In the genomic region with DNA sequence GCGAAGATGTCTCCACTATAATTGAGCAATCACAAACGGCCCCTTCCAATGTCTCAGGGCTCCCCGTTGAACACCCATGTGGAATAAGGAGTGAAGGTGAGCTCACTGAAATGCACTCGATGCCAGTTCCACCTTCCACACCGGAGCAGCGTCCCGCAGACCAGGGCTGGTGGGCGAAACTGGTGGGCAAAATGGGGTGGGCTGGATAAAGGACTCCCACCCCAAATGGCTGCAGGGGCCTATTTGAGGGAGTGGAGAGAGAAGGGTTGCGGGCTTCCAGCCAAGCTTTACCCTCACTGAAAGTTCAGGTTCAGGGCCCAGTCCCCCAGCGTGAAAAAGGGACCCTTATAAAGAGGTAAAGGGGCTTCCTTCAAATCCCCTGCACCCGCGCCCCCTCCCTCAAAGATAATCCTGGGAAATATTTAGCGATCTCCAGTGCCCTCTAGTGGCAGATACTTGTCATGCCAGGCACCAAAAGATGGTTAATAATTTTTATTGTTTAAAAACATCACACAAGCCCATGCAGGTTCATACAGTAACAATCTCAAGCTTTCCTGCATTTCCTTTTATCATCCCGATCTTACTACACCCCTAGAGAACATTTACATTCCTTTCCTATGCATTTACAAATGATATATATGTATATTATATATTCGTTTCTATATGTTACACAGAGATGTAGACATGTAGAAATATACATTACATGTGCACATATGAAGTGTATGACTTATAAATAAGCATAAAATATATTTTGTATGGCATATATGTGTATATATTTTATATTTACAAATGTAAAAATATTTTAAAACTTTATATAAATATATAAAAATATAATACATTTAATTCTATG, we compare ENCODE assay signal across 9 cellular contexts. TPM values are rescaled to one million over a fixed set of nuclear protein-coding genes. Genes with fewer than 3 reads are reported as not detected.
DNase-seq lines count a peak whose midpoint lies in the region; ATAC-seq, FAIRE-seq and TF ChIP-seq lines count a peak whose summit lies in the region.
"Had no signal": no experiment of that assay in that cellular context is flagged by ENCODE, and none has a peak within 500 bp of the region (broad histone marks: within the 10 kb centered on the region; RNA-seq: fewer than 3 reads in every experiment).

No MANE protein-coding gene starts in this region.

- H3K27ac ChIP-seq in CD4-positive, CD25-positive, alpha-beta regulatory T cell (ENCODE audit: insufficient read depth, low read length, poor library complexity, severe bottlenecking), result no peak overlapping the region
- H3K27ac ChIP-seq in small intestine (ENCODE audit: low read depth in 1 of 2, low read length in 1 of 2), result no peak overlapping the region
- H3K27ac ChIP-seq: SJCRH30 had no signal

- peak overlapping the region in 1 of 4 donors; percentile 29 for H3K4me3 Mint-ChIP-seq in CD4-positive, CD25-positive, alpha-beta regulatory T cell

- WGBS in small intestine, 3 donors, result 34 to 35% (median 34%) methylated on average over 15 of the region's 15 CpGs

- H3K27ac Mint-ChIP-seq in CD4-positive, CD25-positive, alpha-beta regulatory T cell, result peak overlapping the region in 2 of 3 donors; percentile 21 to 75

- H3K27me3 Mint-ChIP-seq in CD4-positive, CD25-positive, alpha-beta regulatory T cell, result no peaks in the 10 kb centered on the region

- FAIRE-seq in frontal cortex (lab: Jason Lieb, UNC) (peak; percentile 96), small intestine (lab: Jason Lieb, UNC) (peak; percentile 71)

- peak; percentile 79 for TF ChIP-seq CTCF in GM13977 (IDR thresholded peaks at IDR 0.05; ENCODE audit: extremely low read depth, insufficient read depth, missing control alignments)

- peaks cover 6% of the 10 kb centered on the region for H3K36me3 ChIP-seq in CD4-positive, CD25-positive, alpha-beta regulatory T cell (ENCODE audit: control insufficient read depth, insufficient read depth, low read length)
- H3K36me3 ChIP-seq in small intestine (ENCODE audit: control insufficient read depth in 2 of 2, insufficient read depth in 2 of 2, low read length in 2 of 2), result no peaks in the 10 kb centered on the region
- H3K36me3 ChIP-seq: SJCRH30 had no signal

- no peaks in the 10 kb centered on the region for H3K27me3 ChIP-seq in CD4-positive, CD25-positive, alpha-beta regulatory T cell (ENCODE audit: control insufficient read depth, insufficient read depth, low read length)
- peaks cover 0 to 3% of the 10 kb centered on the region in 2 donors for H3K27me3 ChIP-seq in small intestine (ENCODE audit: control insufficient read depth in 2 of 2, insufficient read depth in 2 of 2, low read length in 2 of 2)
- H3K27me3 ChIP-seq: SJCRH30 had no signal

- H3K4me3 ChIP-seq in CD4-positive, CD25-positive, alpha-beta regulatory T cell (ENCODE audit: low read depth, low read length), result no peak overlapping the region
- H3K4me3 ChIP-seq in small intestine (ENCODE audit: low read depth in 1 of 2, low read length in 2 of 2), result no peak overlapping the region
- H3K4me3 ChIP-seq: SJCRH30 had no signal

- in situ Hi-C loops in GM13977 (cut with MboI; ENCODE audit: low pct_unique_long_range_greater_than_20kb, low sequenced_read_pairs, unreplicated experiment), result no loop called here

- peak in 1 of 3 donors; percentile 36 for DNase-seq in CD4-positive, CD25-positive, alpha-beta regulatory T cell
- peak; percentile 32 for DNase-seq in GM13977 (ENCODE audit: low spot score)
- peak; percentile 15 to 21 for DNase-seq in frontal cortex (ENCODE audit: low spot score in 2 of 2)
- peak; percentile 10 for DNase-seq in small intestine
- no peak for DNase-seq in activated CD8-positive, alpha-beta memory T cell treated with anti-CD3 and anti-CD28 coated beads, Interleukin-2, amount 50 U/mL, for 4 hours
- no peak for DNase-seq in stimulated activated CD8-positive, alpha-beta memory T cell treated with anti-CD3 and anti-CD28 coated beads, Interleukin-4, amount 100 ng/mL, for 48 hours

- no peaks in the 10 kb centered on the region for H3K36me3 Mint-ChIP-seq in CD4-positive, CD25-positive, alpha-beta regulatory T cell

- peaks cover 8 to 46% (median 26%) of the 10 kb centered on the region in 4 donors for H3K4me1 Mint-ChIP-seq in CD4-positive, CD25-positive, alpha-beta regulatory T cell

- H3K9me3 Mint-ChIP-seq in CD4-positive, CD25-positive, alpha-beta regulatory T cell, result peaks cover 0 to 2% (median 0%) of the 10 kb centered on the region in 7 donors

- peaks cover 19% of the 10 kb centered on the region for H3K4me1 ChIP-seq in CD4-positive, CD25-positive, alpha-beta regulatory T cell (ENCODE audit: control insufficient read depth, insufficient read depth, low read length, poor library complexity, severe bottlenecking)
- H3K4me1 ChIP-seq in small intestine (ENCODE audit: control insufficient read depth in 2 of 2, insufficient read depth in 1 of 2, low read depth in 1 of 2, low read length in 1 of 2), result no peaks in the 10 kb centered on the region
- H3K4me1 ChIP-seq: SJCRH30 had no signal

- no peaks in the 10 kb centered on the region for H3K9me3 ChIP-seq in CD4-positive, CD25-positive, alpha-beta regulatory T cell (ENCODE audit: control insufficient read depth in 2 of 2, low read length in 2 of 2)
- H3K9me3 ChIP-seq in small intestine (ENCODE audit: control insufficient read depth, low read depth), result no peaks in the 10 kb centered on the region
- H3K9me3 ChIP-seq: SJCRH30 had no signal

- ATAC-seq in CD4-positive, CD25-positive, alpha-beta regulatory T cell (ENCODE audit: low read depth in 2 of 2), result peak in 1 of 2 donors; percentile 34
- peak; percentile 38; the same call in 2 of the 3 replicates for ATAC-seq in SK-N-SH treated with all-trans-retinoic acid at 6 μM for 48 hours
- no peak for ATAC-seq in GM19395 (IDR thresholded peaks at IDR 0.05; ENCODE audit: unreplicated experiment)

TF ChIP-seq in SK-N-SH treated with all-trans-retinoic acid at 6 μM for 48 hours, 23 proteins besides CTCF, POLR2A, EP300 and RAD21 (continues in another document):
- no peak for TF ChIP-seq CSDC2 (CRISPR knock-in tag; IDR thresholded peaks at IDR 0.05)
- no peak for TF ChIP-seq ZNF565 (CRISPR knock-in tag; conservative IDR thresholded peaks at IDR 0.05; ENCODE audit: low read depth)
- TF ChIP-seq, protein P1, sequence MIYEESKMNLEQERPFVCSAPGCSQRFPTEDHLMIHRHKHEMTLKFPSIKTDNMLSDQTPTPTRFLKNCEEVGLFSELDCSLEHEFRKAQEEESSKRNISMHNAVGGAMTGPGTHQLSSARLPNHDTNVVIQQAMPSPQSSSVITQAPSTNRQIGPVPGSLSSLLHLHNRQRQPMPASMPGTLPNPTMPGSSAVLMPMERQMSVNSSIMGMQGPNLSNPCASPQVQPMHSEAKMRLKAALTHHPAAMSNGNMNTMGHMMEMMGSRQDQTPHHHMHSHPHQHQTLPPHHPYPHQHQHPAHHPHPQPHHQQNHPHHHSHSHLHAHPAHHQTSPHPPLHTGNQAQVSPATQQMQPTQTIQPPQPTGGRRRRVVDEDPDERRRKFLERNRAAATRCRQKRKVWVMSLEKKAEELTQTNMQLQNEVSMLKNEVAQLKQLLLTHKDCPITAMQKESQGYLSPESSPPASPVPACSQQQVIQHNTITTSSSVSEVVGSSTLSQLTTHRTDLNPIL (CRISPR knock-in tag; IDR thresholded peaks at IDR 0.05; ENCODE audit: low read depth), result no peak
- no peak for TF ChIP-seq BACH2 (CRISPR knock-in tag; IDR thresholded peaks at IDR 0.05; ENCODE audit: borderline replicate concordance)
- no peak for TF ChIP-seq TOX (CRISPR knock-in tag; IDR thresholded peaks at IDR 0.05; ENCODE audit: borderline replicate concordance)
- TF ChIP-seq ESRRG (CRISPR knock-in tag; IDR thresholded peaks at IDR 0.05), result no peak
- TF ChIP-seq ZNF8 (CRISPR knock-in tag; IDR thresholded peaks at IDR 0.05), result no peak
- TF ChIP-seq, protein P2, sequence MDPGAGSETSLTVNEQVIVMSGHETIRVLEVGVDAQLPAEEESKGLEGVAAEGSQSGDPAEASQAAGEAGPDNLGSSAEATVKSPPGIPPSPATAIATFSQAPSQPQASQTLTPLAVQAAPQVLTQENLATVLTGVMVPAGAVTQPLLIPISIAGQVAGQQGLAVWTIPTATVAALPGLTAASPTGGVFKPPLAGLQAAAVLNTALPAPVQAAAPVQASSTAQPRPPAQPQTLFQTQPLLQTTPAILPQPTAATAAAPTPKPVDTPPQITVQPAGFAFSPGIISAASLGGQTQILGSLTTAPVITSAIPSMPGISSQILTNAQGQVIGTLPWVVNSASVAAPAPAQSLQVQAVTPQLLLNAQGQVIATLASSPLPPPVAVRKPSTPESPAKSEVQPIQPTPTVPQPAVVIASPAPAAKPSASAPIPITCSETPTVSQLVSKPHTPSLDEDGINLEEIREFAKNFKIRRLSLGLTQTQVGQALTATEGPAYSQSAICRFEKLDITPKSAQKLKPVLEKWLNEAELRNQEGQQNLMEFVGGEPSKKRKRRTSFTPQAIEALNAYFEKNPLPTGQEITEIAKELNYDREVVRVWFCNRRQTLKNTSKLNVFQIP (CRISPR knock-in tag; IDR thresholded peaks at IDR 0.05; ENCODE audit: borderline replicate concordance, low read depth), result no peak
- no peak for TF ChIP-seq ZC3H10 (CRISPR knock-in tag; IDR thresholded peaks at IDR 0.05)
- TF ChIP-seq PATZ1 (CRISPR knock-in tag; IDR thresholded peaks at IDR 0.05; ENCODE audit: borderline replicate concordance), result no peak; the same call in 1 of the 2 replicates

RNA-seq across cellular contexts. Expression of gene NKX2-2, which starts 58.2 kb away (rescaled TPM):
- not detected for total RNA-seq in CD4-positive, CD25-positive, alpha-beta regulatory T cell
- not detected for polyA plus RNA-seq in CD4-positive, CD25-positive, alpha-beta regulatory T cell
- total RNA-seq in frontal cortex, result 0.41 TPM
- polyA plus RNA-seq in small intestine, result 1 to 10 TPM in 1 of 3 donors, under 1 TPM in 2; 0.54 to 1.1 (median 0.67) TPM
- total RNA-seq: SJCRH30 had no signal

Comparison
In these comparisons a context has a peak if more than half of its experiments do, and no peak if none do; other contexts are left out.
1. DNase-seq: peak in GM13977 (single experiment), frontal cortex (2 of 2) and small intestine (single experiment); none in activated CD8-positive, alpha-beta memory T cell treated with anti-CD3 and anti-CD28 coated beads, Interleukin-2, amount 50 U/mL, for 4 hours (single experiment) and stimulated activated CD8-positive, alpha-beta memory T cell treated with anti-CD3 and anti-CD28 coated beads, Interleukin-4, amount 100 ng/mL, for 48 hours (single experiment).